ENCODE assay signal across 22 cellular contexts in genomic region chr11:131568318-131568717, GRCh38.
A peak's percentile ranks its signal among the peaks of the same experiment; 100 is the strongest.
DNase-seq lines count a peak whose midpoint lies in the region; ATAC-seq, FAIRE-seq and TF ChIP-seq lines count a peak whose summit lies in the region.
"Had no signal": no experiment of that assay in that cellular context is flagged by ENCODE, and none has a peak within 500 bp of the region (broad histone marks: within the 10 kb centered on the region; RNA-seq: fewer than 3 reads in every experiment).

No MANE protein-coding gene starts in this region.

- FAIRE-seq in GM12878 (lab: Jason Lieb, UNC) (no peak), bronchial epithelial cell (lab: Jason Lieb, UNC) (peak; percentile 66)
- FAIRE-seq: A204.1, D721Med, G401.6, GM12892, GM18507 had no signal

- H3K9ac ChIP-seq in GM12878 (ENCODE audit: control insufficient read depth, insufficient read depth, low read length): no peak overlapping the region
- H3K9ac ChIP-seq: BLaER1 had no signal

- BruUV-seq in GM12878 (replicated peaks; lab: Mats Ljungman, UMichigan): no TSS peak

- SMC1A ChIA-PET in GM12878 (lab: Charles Lee; ENCODE audit: uncharacterized antibody, unreplicated experiment): no interaction called here

- no peaks in the 10 kb centered on the region for H3K27me3 Mint-ChIP-seq in CD4-positive, alpha-beta T cell

- no peak for TF ChIP-seq POLR2A in GM12878 (IDR thresholded peaks at IDR 0.05; ENCODE audit: low read depth, low read length)

- H3K4me1 Mint-ChIP-seq in CD4-positive, alpha-beta T cell (ENCODE audit: low read depth): no peaks in the 10 kb centered on the region
- H3K4me1 Mint-ChIP-seq: CD14-positive monocyte; CD4-positive, CD25-positive, alpha-beta regulatory T cell had no signal

- no peak overlapping the region for H3K4me2 ChIP-seq in GM12878 (ENCODE audit: control insufficient read depth, insufficient read depth)
- H3K4me2 ChIP-seq: BLaER1 had no signal

- no peak overlapping the region for H3K27ac ChIP-seq in HEK293 (ENCODE audit: extremely low read depth, low read depth, low read length)
- no peak overlapping the region for H3K27ac ChIP-seq in GM12878 (ENCODE audit: control insufficient read depth, insufficient read depth)
- H3K27ac ChIP-seq in CD4-positive, alpha-beta T cell (ENCODE audit: low read depth, low read length): no peak overlapping the region
- H3K27ac ChIP-seq: BLaER1 had no signal

- H2AFZ ChIP-seq in GM12878 (ENCODE audit: control insufficient read depth, low read depth, low read length): no peak overlapping the region

- H4K20me1 ChIP-seq in GM12878 (ENCODE audit: control insufficient read depth, insufficient read depth): no peaks in the 10 kb centered on the region
- H4K20me1 ChIP-seq: BLaER1 had no signal

- no peaks in the 10 kb centered on the region for H3K36me3 Mint-ChIP-seq in CD4-positive, alpha-beta T cell (ENCODE audit: low read depth)
- H3K36me3 Mint-ChIP-seq: CD14-positive monocyte; CD4-positive, CD25-positive, alpha-beta regulatory T cell; CD8-positive, alpha-beta T cell had no signal

- H3K27ac Mint-ChIP-seq in CD4-positive, alpha-beta T cell: no peak overlapping the region
- H3K27ac Mint-ChIP-seq: CD14-positive monocyte; CD4-positive, CD25-positive, alpha-beta regulatory T cell; CD8-positive, alpha-beta T cell had no signal

- no peaks in the 10 kb centered on the region for H3K79me2 ChIP-seq in GM12878 (ENCODE audit: control insufficient read depth, insufficient read depth, low read length)

- H3K4me1 ChIP-seq in HEK293 (ENCODE audit: control insufficient read depth, insufficient read depth, low read length): no peaks in the 10 kb centered on the region
- H3K4me1 ChIP-seq in GM12878 (ENCODE audit: control insufficient read depth, insufficient read depth, low read length): no peaks in the 10 kb centered on the region
- H3K4me1 ChIP-seq: BE2C, BLaER1, Caco-2 had no signal

- CTCF ChIA-PET in HEK293 (lab: Yijun Ruan, JAX): no interaction called here
- CTCF ChIA-PET in GM12878 (lab: Yijun Ruan, JAX): no interaction called here
- CTCF ChIA-PET in CD4-positive, alpha-beta T cell (lab: Charles Lee): no interaction called here

- RAD21 ChIA-PET in GM12878 (lab: Charles Lee; ENCODE audit: unreplicated experiment): no interaction called here

- TF ChIP-seq CTCF in HEK293 (tag by site-specific recombination; IDR thresholded peaks at IDR 0.05) (no peak), GM12878 (IDR thresholded peaks at IDR 0.05 in 2 of 3, conservative IDR thresholded peaks at IDR 0.05 in 1 of 3; ENCODE audit: control insufficient read depth in 2 of 3, extremely low read depth in 1 of 3, insufficient read depth in 1 of 3, low read depth in 3 of 3, low read length in 3 of 3) (no peak), bronchial epithelial cell (IDR thresholded peaks at IDR 0.05; ENCODE audit: insufficient read depth, low read length, severe bottlenecking) (no peak)
- TF ChIP-seq CTCF in CD4-positive, alpha-beta T cell (IDR thresholded peaks at IDR 0.05): no peak

- POLR2A ChIA-PET in HEK293 (lab: Yijun Ruan, JAX): no interaction called here
- POLR2A ChIA-PET in GM12878 (lab: Charles Lee): no interaction called here
- POLR2A ChIA-PET in CD4-positive, alpha-beta T cell (lab: Charles Lee): no interaction called here

- ATAC-seq in GM12878 (no peak), HG03565 (IDR thresholded peaks at IDR 0.05; ENCODE audit: unreplicated experiment) (no peak)
- ATAC-seq in CD4-positive, alpha-beta T cell (ENCODE audit: poor library complexity): no peak
- ATAC-seq: CD8-positive, alpha-beta T cell had no signal

- intact Hi-C loops in GM12878 (cut with micrococcal nuclease; ENCODE audit: unreplicated experiment): no loop called here
- intact Hi-C loops in CD4-positive, alpha-beta T cell (cut with DNase I, micrococcal nuclease): no loop called here

- no peak for TF ChIP-seq EP300 in GM12878 (IDR thresholded peaks at IDR 0.05; ENCODE audit: borderline replicate concordance in 1 of 2, control insufficient read depth in 1 of 2, low read depth in 2 of 2, low read length in 2 of 2)

- H3K27me3 ChIP-seq in GM12878 (replicated peaks in 1 of 2; ENCODE audit: control insufficient read depth in 2 of 2, insufficient read depth in 2 of 2, low read length in 1 of 2): peaks cover 2 to 3% of the 10 kb centered on the region in 2 experiments; a peak in 3 of 4 replicates
- H3K27me3 ChIP-seq in bronchial epithelial cell (ENCODE audit: control insufficient read depth, insufficient read depth, low read length): no peaks in the 10 kb centered on the region
- no peaks in the 10 kb centered on the region for H3K27me3 ChIP-seq in CD4-positive, alpha-beta T cell (ENCODE audit: control insufficient read depth, insufficient read depth, low read length)
- H3K27me3 ChIP-seq: BE2C, BLaER1 had no signal

- H3K9me3 ChIP-seq in HEK293 (ENCODE audit: control insufficient read depth, insufficient read depth, low read depth, low read length) (no peaks in the 10 kb centered on the region), GM12878 (replicated peaks; ENCODE audit: control insufficient read depth, insufficient read depth, low read length) (no peaks in the 10 kb centered on the region)
- no peaks in the 10 kb centered on the region for H3K9me3 ChIP-seq in CD4-positive, alpha-beta T cell (ENCODE audit: control insufficient read depth, low read length)
- H3K9me3 ChIP-seq: BE2C, BLaER1, Caco-2 had no signal

- in situ Hi-C loops in GM12878 (cut with MboI): no loop called here

- TF ChIP-seq RAD21 in GM12878 (IDR thresholded peaks at IDR 0.05; ENCODE audit: insufficient read depth, low read depth, low read length): no peak

- 0% methylated on average over 1 of the region's 1 CpG for WGBS in GM12878 (ENCODE audit: insufficient coverage, insufficient replicate concordance, low lambda C conversion rate, missing lambda C conversion rate)

- H3K9me3 Mint-ChIP-seq in CD4-positive, alpha-beta T cell: no peaks in the 10 kb centered on the region

- H3K36me3 ChIP-seq in HEK293 (ENCODE audit: control insufficient read depth in 2 of 2, insufficient read depth in 1 of 2, low read length in 2 of 2) (no peaks in the 10 kb centered on the region), GM12878 (ENCODE audit: control insufficient read depth in 2 of 2, insufficient read depth in 2 of 2, low read length in 1 of 2) (no peaks in the 10 kb centered on the region), bronchial epithelial cell (ENCODE audit: control insufficient read depth, insufficient read depth, low read length) (no peaks in the 10 kb centered on the region)
- H3K36me3 ChIP-seq: BE2C, BLaER1 had no signal

- DNase-seq in GM12878 (ENCODE audit: low read depth, low spot score) (no peak), bronchial epithelial cell (ENCODE audit: low read depth) (no peak)
- DNase-seq in CD4-positive, alpha-beta T cell: no peak
- DNase-seq: 8988T; ACHN; BE2C; C1 segment of cervical spinal cord; Caco-2; Calu3; CD4-positive, CD25-positive, alpha-beta regulatory T cell; CD8-positive, alpha-beta T cell; DMS79 treated with DMSO at 0.1 percent for 48 hours; GF-D8 had no signal

- no peak overlapping the region for H3K4me3 Mint-ChIP-seq in CD4-positive, alpha-beta T cell
- H3K4me3 Mint-ChIP-seq: CD14-positive monocyte; CD4-positive, CD25-positive, alpha-beta regulatory T cell; CD8-positive, alpha-beta T cell had no signal

- no peak overlapping the region for H3K4me3 ChIP-seq in HEK293 (ENCODE audit: low read depth, low read length)
- H3K4me3 ChIP-seq in GM12878: no peak overlapping the region
- no peak overlapping the region for H3K4me3 ChIP-seq in bronchial epithelial cell (ENCODE audit: low read depth, low read length)
- H3K4me3 ChIP-seq: BLaER1 had no signal

TF ChIP-seq in HEK293, 187 proteins besides CTCF, POLR2A, EP300 and RAD21:
- TF ChIP-seq ATF2 (tag by site-specific recombination; IDR thresholded peaks at IDR 0.05; ENCODE audit: low read depth) (peak; percentile 64), ZNF121 (tag by site-specific recombination; IDR thresholded peaks at IDR 0.05) (no peak)

TF ChIP-seq in GM12878, 131 proteins besides CTCF, POLR2A, EP300 and RAD21:
- no peak for TF ChIP-seq SMARCA5 (IDR thresholded peaks at IDR 0.05)
- peak; percentile 41; the same call in 1 of the 2 replicates for TF ChIP-seq ATF7 (IDR thresholded peaks at IDR 0.05; ENCODE audit: low read depth)

Comparison
In these comparisons a context has a peak if more than half of its experiments do, and no peak if none do; other contexts are left out.
1. Of the 9 proteins assayed by ChIP-seq in both HEK293 and GM12878: peak only in HEK293: ATF2; only in GM12878: none; in both: none; in neither: 8.